ENCODE assay signal across 9 cellular contexts in the genomic region with DNA sequence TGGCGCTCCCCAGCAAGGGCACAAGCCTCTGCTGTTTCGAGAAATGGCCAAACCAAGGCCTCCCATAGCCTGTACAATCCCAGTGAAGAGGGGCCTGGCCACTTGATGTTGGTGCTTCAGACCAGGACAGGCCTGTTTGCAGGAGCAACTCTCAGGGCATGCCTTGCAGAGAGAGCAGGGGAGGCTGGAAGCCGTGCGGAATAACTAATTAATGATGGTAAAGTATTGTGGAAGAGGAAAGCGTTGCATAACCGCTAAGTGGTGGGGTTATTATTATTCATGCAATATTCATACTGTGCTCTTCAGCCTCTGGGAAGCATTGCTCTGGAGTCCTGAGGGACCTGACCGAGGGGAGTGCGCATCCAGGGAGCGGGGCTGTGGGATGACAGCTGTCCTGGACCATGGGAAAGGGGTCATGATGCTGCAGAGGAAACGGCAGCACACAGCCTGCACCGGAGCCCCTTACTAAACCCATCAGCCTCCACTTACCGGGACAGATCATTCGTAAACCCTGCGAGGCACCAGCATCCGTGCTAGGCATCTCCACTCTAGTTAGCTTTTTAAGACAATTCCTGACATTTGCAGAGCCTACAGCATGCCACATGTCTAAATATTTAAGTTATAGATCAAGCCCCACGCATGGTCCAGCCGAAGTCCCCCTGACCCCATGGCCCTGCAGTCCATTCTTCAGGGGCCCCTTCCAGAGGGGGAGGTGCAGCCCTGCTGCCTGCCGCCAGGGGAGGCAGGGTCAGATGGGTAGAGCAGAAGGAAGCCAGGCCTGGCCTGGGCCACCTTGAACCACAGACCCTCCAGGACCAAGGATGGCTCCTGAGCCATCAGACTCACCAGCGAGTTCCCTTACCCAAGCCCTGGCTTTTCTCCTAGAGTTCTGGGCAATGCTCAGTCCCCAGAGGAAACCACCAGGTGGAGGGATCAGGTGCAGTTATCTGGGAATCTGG. TPM values are rescaled to one million over a fixed set of nuclear protein-coding genes. Genes with fewer than 3 reads are reported as not detected.
DNase-seq lines count a peak whose midpoint lies in the region; ATAC-seq and TF ChIP-seq lines count a peak whose summit lies in the region.
"Had no signal": no experiment of that assay in that cellular context is flagged by ENCODE, and none has a peak within 500 bp of the region (broad histone marks: within the 10 kb centered on the region; RNA-seq: fewer than 3 reads in every experiment).

No MANE protein-coding gene starts in this region.

- no peak for DNase-seq in effector memory CD4-positive, alpha-beta T cell
- DNase-seq in gastrocnemius medialis, result no peak
- no peak for DNase-seq in C1 segment of cervical spinal cord (lab: John Stamatoyannopoulos, UW)
- DNase-seq in D341Med (ENCODE audit: low spot score), result no peak

- H3K4me3 ChIP-seq in effector memory CD4-positive, alpha-beta T cell (ENCODE audit: insufficient read depth, low read depth, low read length, poor library complexity, severe bottlenecking), result no peak overlapping the region
- peak overlapping the region in 1 of 4 donors; percentile 0 for H3K4me3 ChIP-seq in gastrocnemius medialis

- TF ChIP-seq CTCF in gastrocnemius medialis (IDR thresholded peaks at IDR 0.05 in 4 of 5, conservative IDR thresholded peaks at IDR 0.05 in 1 of 5), result no peak

- TF ChIP-seq POLR2A in gastrocnemius medialis (IDR thresholded peaks at IDR 0.05), result no peak

- intact Hi-C loops in gastrocnemius medialis (cut with DNase I; ENCODE audit: low total_unique reads), result no loop called here

- no peaks in the 10 kb centered on the region for H3K36me3 ChIP-seq in effector memory CD4-positive, alpha-beta T cell (ENCODE audit: control insufficient read depth, insufficient read depth, low read length)
- no peaks in the 10 kb centered on the region for H3K36me3 ChIP-seq in gastrocnemius medialis

- H3K4me1 ChIP-seq in effector memory CD4-positive, alpha-beta T cell (ENCODE audit: control insufficient read depth, insufficient read depth, low read length, poor library complexity, severe bottlenecking), result peaks cover 11% of the 10 kb centered on the region
- H3K4me1 ChIP-seq in gastrocnemius medialis, result peaks cover 4 to 7% of the 10 kb centered on the region in 2 donors

- in situ Hi-C loops in gastrocnemius medialis (cut with MboI; ENCODE audit: low sequenced_read_pairs in 4 of 4), result no loop called here

- ATAC-seq in GM19023 (IDR thresholded peaks at IDR 0.05; ENCODE audit: unreplicated experiment) (peak; percentile 10), HG03342 (IDR thresholded peaks at IDR 0.05; ENCODE audit: unreplicated experiment) (peak; percentile 3), gastrocnemius medialis (peak in 1 of 2 donors; percentile 16), GM18520 (IDR thresholded peaks at IDR 0.05; ENCODE audit: unreplicated experiment) (no peak), HG02852 (IDR thresholded peaks at IDR 0.05; ENCODE audit: unreplicated experiment) (no peak)

- H3K27ac ChIP-seq in effector memory CD4-positive, alpha-beta T cell (ENCODE audit: insufficient read depth, low read length, poor library complexity, severe bottlenecking), result peak overlapping the region; percentile 46
- H3K27ac ChIP-seq in gastrocnemius medialis, result peak overlapping the region; percentile 55 to 72 (median 68)

- H3K27me3 ChIP-seq in effector memory CD4-positive, alpha-beta T cell (replicated peaks; ENCODE audit: control insufficient read depth, insufficient read depth, low read length, poor library complexity, severe bottlenecking), result no peaks in the 10 kb centered on the region
- H3K27me3 ChIP-seq in gastrocnemius medialis, result no peaks in the 10 kb centered on the region

- H3K9me3 ChIP-seq in effector memory CD4-positive, alpha-beta T cell (ENCODE audit: control insufficient read depth, low read length), result no peaks in the 10 kb centered on the region
- no peaks in the 10 kb centered on the region for H3K9me3 ChIP-seq in gastrocnemius medialis

RNA-seq across cellular contexts. Expression of a gene that starts 11.6 kb away (rescaled TPM):
- 10 to 100 TPM in 1 of 4 donors, 1 to 10 TPM in 3; 4.9 to 11.2 (median 7.8) TPM for total RNA-seq in gastrocnemius medialis
- total RNA-seq: M059J had no signal

RNA-seq across cellular contexts. Expression of a gene that starts 42.8 kb away (rescaled TPM):
- not detected for total RNA-seq in gastrocnemius medialis
- total RNA-seq: M059J had no signal

Comparison
In these comparisons a context has a peak if more than half of its experiments do, and no peak if none do; other contexts are left out.
1. ATAC-seq: peak in GM19023 (single experiment) and HG03342 (single experiment); none in GM18520 (single experiment) and HG02852 (single experiment).